Comparison of ENCODE assay signal across 8 cellular contexts in genomic region chr17:56779898-56780777, GRCh38. TPM values are rescaled to one million over a fixed set of nuclear protein-coding genes. Genes with fewer than 3 reads are reported as not detected.
DNase-seq lines count a peak whose midpoint lies in the region; ATAC-seq, FAIRE-seq and TF ChIP-seq lines count a peak whose summit lies in the region.

No MANE protein-coding gene starts in this region.

- H3K9me1 ChIP-seq in endothelial cell of umbilical vein (replicated peaks; ENCODE audit: control insufficient read depth, extremely low read depth, insufficient read depth, low read length): no peaks in the 10 kb centered on the region

- BruUV-seq in Calu3 (replicated peaks; lab: Mats Ljungman, UMichigan) (no TSS peak), endothelial cell of umbilical vein (replicated peaks; lab: Mats Ljungman, UMichigan) (no TSS peak)

- H3K36me3 Mint-ChIP-seq in Calu3 (ENCODE audit: insufficient read depth, unreplicated experiment): no peaks in the 10 kb centered on the region

- H3K27me3 Mint-ChIP-seq in Calu3 (ENCODE audit: unreplicated experiment): peaks cover 33% of the 10 kb centered on the region

- H3K27ac ChIP-seq in endothelial cell of umbilical vein (ENCODE audit: insufficient read depth, low read depth, low read length): no peak overlapping the region
- no peak overlapping the region for H3K27ac ChIP-seq in mucosa of rectum (ENCODE audit: low read depth in 2 of 2, low read length in 2 of 2)

- no peak for TF ChIP-seq POLR2A in endothelial cell of umbilical vein (IDR thresholded peaks at IDR 0.05; ENCODE audit: low read depth, low read length)

- peak overlapping the region; percentile 42 for H3K27ac Mint-ChIP-seq in Calu3 (ENCODE audit: unreplicated experiment)

- peak; percentile 77 for FAIRE-seq in endothelial cell of umbilical vein (lab: Jason Lieb, UNC)

- H3K27me3 ChIP-seq in NT2/D1 (ENCODE audit: insufficient read depth, insufficient read length) (peaks cover 39% of the 10 kb centered on the region), endothelial cell of umbilical vein (ENCODE audit: control insufficient read depth in 2 of 2, insufficient read depth in 2 of 2, low read length in 2 of 2) (peaks cover 0 to 5% of the 10 kb centered on the region in 2 experiments), mucosa of rectum (ENCODE audit: control insufficient read depth in 2 of 2, insufficient read depth in 2 of 2, low read length in 2 of 2) (peaks cover 15 to 22% of the 10 kb centered on the region in 2 donors)

- peak overlapping the region; percentile 87 for H3K4me2 ChIP-seq in endothelial cell of umbilical vein (ENCODE audit: insufficient read depth, low read length)

- no peak overlapping the region for H3K4me3 ChIP-seq in NT2/D1 (ENCODE audit: insufficient read length, low read depth)
- H3K4me3 ChIP-seq in endothelial cell of umbilical vein (replicated peaks in 1 of 3; ENCODE audit: insufficient read depth in 1 of 3, low read depth in 1 of 3, low read length in 3 of 3): peak overlapping the region in 2 of 3 experiments; percentile 23 to 54
- peak overlapping the region; percentile 43 to 62 for H3K4me3 ChIP-seq in mucosa of rectum (ENCODE audit: low read length in 2 of 2)

- peak overlapping the region; percentile 59 for H3K4me3 Mint-ChIP-seq in Calu3 (ENCODE audit: low read depth, unreplicated experiment)

- CTCF ChIA-PET in Calu3 (lab: Charles Lee): interaction anchor here (1.1 to 1.8 kb wide), 5 partner anchors 10 to 280 kb away, joined by 3 to 13 read pairs (median 5); partner anchors contain the start of gene NOG
- CTCF ChIA-PET in endothelial cell of umbilical vein (lab: Charles Lee): interaction anchor here (0.6 to 5.7 kb wide), 47 partner anchors 9 to 915 kb away, joined by 3 to 141 read pairs (median 4); partner anchors contain the start of genes NOG and SCPEP1

- intact Hi-C loops in Calu3 (cut with micrococcal nuclease; ENCODE audit: unreplicated experiment) (loop anchor here (2.0 to 10.0 kb wide), 3 partner anchors 59 to 275 kb away; no protein-coding TSS in a partner anchor), endothelial cell of umbilical vein (cut with micrococcal nuclease) (loop anchor here (1.0 to 5.0 kb wide), 9 partner anchors 24 to 654 kb away; no protein-coding TSS in a partner anchor)

- POLR2A ChIA-PET in endothelial cell of umbilical vein (lab: Charles Lee): interaction anchor here (0.5 to 1.6 kb wide), 3 partner anchors 98 to 189 kb away, joined by 3 to 6 read pairs (median 4); partner anchors contain the start of gene TRIM25

- no peaks in the 10 kb centered on the region for H4K20me1 ChIP-seq in endothelial cell of umbilical vein (replicated peaks; ENCODE audit: control insufficient read depth, extremely low read depth, insufficient read depth, low read length)

- H3K9ac ChIP-seq in NT2/D1 (ENCODE audit: insufficient read length, low read depth) (peak overlapping the region; percentile 37), endothelial cell of umbilical vein (replicated peaks; ENCODE audit: extremely low read depth, insufficient read depth, low read length) (no peak overlapping the region), mucosa of rectum (ENCODE audit: low read depth in 1 of 2, low read length in 2 of 2) (peak overlapping the region; percentile 4 to 44)

- H3K4me1 ChIP-seq in NT2/D1 (ENCODE audit: insufficient read depth, insufficient read length) (peaks cover 5% of the 10 kb centered on the region), endothelial cell of umbilical vein (ENCODE audit: control insufficient read depth, extremely low read depth, insufficient read depth, low read length) (peaks cover 11% of the 10 kb centered on the region), mucosa of rectum (ENCODE audit: control insufficient read depth in 2 of 2, insufficient read depth in 2 of 2, low read length in 2 of 2) (peaks cover 3 to 6% of the 10 kb centered on the region in 2 donors)

- DNase-seq in Calu3 (peak; percentile 85), HT-29 (ENCODE audit: low spot score) (peak; percentile 79), NT2/D1 (ENCODE audit: low read depth, low spot score) (peak; percentile 47), endothelial cell of umbilical vein (ENCODE audit: low read depth, low spot score) (peak; percentile 79)
- DNase-seq in activated CD8-positive, alpha-beta memory T cell treated with anti-CD3 and anti-CD28 coated beads, Interleukin-2, amount 50 U/mL, for 4 hours: peak; percentile 86
- DNase-seq in stimulated activated CD8-positive, alpha-beta memory T cell treated with anti-CD3 and anti-CD28 coated beads, Interleukin-4, amount 100 ng/mL, for 48 hours: peak; percentile 92

- no peaks in the 10 kb centered on the region for H3K9me3 Mint-ChIP-seq in Calu3 (ENCODE audit: low read depth, unreplicated experiment)

- H3K79me2 ChIP-seq in endothelial cell of umbilical vein (ENCODE audit: control insufficient read depth, insufficient read depth, low read length): no peaks in the 10 kb centered on the region

- dilution Hi-C loops in endothelial cell of umbilical vein (cut with MboI; ENCODE audit: extremely low pct_ligation_motif_present, low sequenced_read_pairs): no loop called here

- H3K9me3 ChIP-seq in NT2/D1 (ENCODE audit: insufficient read depth, low read length) (no peaks in the 10 kb centered on the region), endothelial cell of umbilical vein (replicated peaks; ENCODE audit: control insufficient read depth, insufficient read depth, low read length) (no peaks in the 10 kb centered on the region), mucosa of rectum (ENCODE audit: control insufficient read depth in 2 of 2, low read length in 2 of 2) (no peaks in the 10 kb centered on the region)

- peaks cover 24% of the 10 kb centered on the region for H3K4me1 Mint-ChIP-seq in Calu3 (ENCODE audit: low read depth, unreplicated experiment)

- peak overlapping the region; percentile 80 for H2AFZ ChIP-seq in endothelial cell of umbilical vein (ENCODE audit: low read depth, low read length)

- H3K36me3 ChIP-seq in NT2/D1 (ENCODE audit: insufficient read depth, insufficient read length, low read length) (no peaks in the 10 kb centered on the region), endothelial cell of umbilical vein (ENCODE audit: control insufficient read depth in 2 of 2, extremely low read depth in 1 of 2, insufficient read depth in 2 of 2, low read length in 2 of 2) (no peaks in the 10 kb centered on the region), mucosa of rectum (ENCODE audit: control insufficient read depth in 2 of 2, insufficient read depth in 2 of 2, low read length in 2 of 2) (no peaks in the 10 kb centered on the region)

- TF ChIP-seq CTCF in Calu3 (IDR thresholded peaks at IDR 0.05; ENCODE audit: unreplicated experiment) (peak; percentile 77), endothelial cell of umbilical vein (IDR thresholded peaks at IDR 0.05; ENCODE audit: extremely low read depth in 1 of 2, insufficient read depth in 1 of 2, low read depth in 1 of 2, low read length in 2 of 2) (peak; percentile 96 to 99)

- peak; percentile 91 for ATAC-seq in GM21381 (IDR thresholded peaks at IDR 0.05; ENCODE audit: unreplicated experiment)

TF ChIP-seq in endothelial cell of umbilical vein, 7 proteins besides CTCF, POLR2A, EP300 and RAD21:
- TF ChIP-seq EZH2 (IDR thresholded peaks at IDR 0.05; ENCODE audit: borderline replicate concordance, low read depth, low read length, severe bottlenecking) (no peak), POLR2AphosphoS5 (IDR thresholded peaks at IDR 0.05; ENCODE audit: insufficient read depth, low read depth, low read length) (peak; percentile 21)

RNA-seq across cellular contexts. Expression of gene C17orf67, which starts 53.6 kb away (rescaled TPM):
- total RNA-seq in Calu3 (2022) (4.6 and 5.9 TPM in 2 replicates), endothelial cell of umbilical vein (5.6 and 5.8 TPM in 2 replicates)
- 0.81 and 1.7 TPM in 2 replicates for total RNA-seq in HT-29 (2014; rRNA removed; shearing (Covaris generic))
- 1.9 and 2.4 TPM in 2 replicates for polyA plus RNA-seq in endothelial cell of umbilical vein
- polyA plus RNA-seq in endothelial cell of umbilical vein (2011; cell fraction: cytosol; rRNA removed): 0.71 and 0.86 TPM in 2 replicates
- polyA plus RNA-seq in endothelial cell of umbilical vein (2011; cell fraction: nucleus; rRNA removed): 7.7 and 9.4 TPM in 2 replicates
- 1.3 and 2.1 TPM in 2 replicates for polyA plus RNA-seq in endothelial cell of umbilical vein (2012)
- polyA minus RNA-seq in endothelial cell of umbilical vein: 1.0 and 1.4 TPM in 2 replicates
- polyA minus RNA-seq in endothelial cell of umbilical vein (2011; cell fraction: cytosol; rRNA and poly(A)+ RNA removed): 1.1 TPM
- polyA minus RNA-seq in endothelial cell of umbilical vein (2011; cell fraction: nucleus; rRNA and poly(A)+ RNA removed): 1.8 and 2.4 TPM in 2 replicates

RNA-seq across cellular contexts. Expression of gene DGKE, which starts 53.8 kb away (rescaled TPM):
- total RNA-seq in Calu3 (2022) (10.0 and 12.5 TPM in 2 replicates), endothelial cell of umbilical vein (20.3 and 22.9 TPM in 2 replicates)
- total RNA-seq in HT-29 (2014; rRNA removed; shearing (Covaris generic)): 4.4 and 10.2 TPM in 2 replicates
- polyA plus RNA-seq in endothelial cell of umbilical vein: 4.9 and 6.4 TPM in 2 replicates
- 2.0 and 2.8 TPM in 2 replicates for polyA plus RNA-seq in endothelial cell of umbilical vein (2011; cell fraction: cytosol; rRNA removed)
- 36.7 and 44.1 TPM in 2 replicates for polyA plus RNA-seq in endothelial cell of umbilical vein (2011; cell fraction: nucleus; rRNA removed)
- polyA plus RNA-seq in endothelial cell of umbilical vein (2012): 5.0 and 7.9 TPM in 2 replicates
- polyA minus RNA-seq in endothelial cell of umbilical vein: 11.6 and 14.3 TPM in 2 replicates
- polyA minus RNA-seq in endothelial cell of umbilical vein (2011; cell fraction: cytosol; rRNA and poly(A)+ RNA removed): 1.9 TPM
- 34.8 and 40.2 TPM in 2 replicates for polyA minus RNA-seq in endothelial cell of umbilical vein (2011; cell fraction: nucleus; rRNA and poly(A)+ RNA removed)
